In genomic region chrX:48045410-48046311, GRCh38 we compare ENCODE assay signal across 11 cellular contexts. TPM values are rescaled to one million over a fixed set of nuclear protein-coding genes. Genes with fewer than 3 reads are reported as not detected.
DNase-seq lines count a peak whose midpoint lies in the region; ATAC-seq, FAIRE-seq and TF ChIP-seq lines count a peak whose summit lies in the region.
"Had no signal": no experiment of that assay in that cellular context is flagged by ENCODE, and none has a peak within 500 bp of the region (broad histone marks: within the 10 kb centered on the region; RNA-seq: fewer than 3 reads in every experiment).

No MANE protein-coding gene starts in this region.

- H3K4me3 Mint-ChIP-seq in astrocyte (ENCODE audit: unreplicated experiment): peak overlapping the region; percentile 9

- no peaks in the 10 kb centered on the region for H3K27me3 Mint-ChIP-seq in astrocyte (ENCODE audit: low read depth, unreplicated experiment)

- H3K79me2 ChIP-seq in astrocyte (ENCODE audit: insufficient read depth, low read length): no peaks in the 10 kb centered on the region

- no peaks in the 10 kb centered on the region for H3K4me1 ChIP-seq in astrocyte (ENCODE audit: insufficient read depth, low read length)
- no peaks in the 10 kb centered on the region for H3K4me1 ChIP-seq in gastrocnemius medialis

- no peak overlapping the region for H3K27ac Mint-ChIP-seq in astrocyte (ENCODE audit: unreplicated experiment)

- TF ChIP-seq POLR2A in gastrocnemius medialis (IDR thresholded peaks at IDR 0.05): no peak

- TF ChIP-seq CTCF in astrocyte (IDR thresholded peaks at IDR 0.05; ENCODE audit: insufficient read depth, low read depth, low read length) (no peak), gastrocnemius medialis (IDR thresholded peaks at IDR 0.05 in 4 of 5, conservative IDR thresholded peaks at IDR 0.05 in 1 of 5) (no peak)

- H3K27me3 ChIP-seq in astrocyte (ENCODE audit: insufficient read depth, low read length) (no peaks in the 10 kb centered on the region), gastrocnemius medialis (no peaks in the 10 kb centered on the region)

- peak; percentile 92 for FAIRE-seq in astrocyte (lab: Jason Lieb, UNC)
- FAIRE-seq: TTC549 had no signal

- no peaks in the 10 kb centered on the region for H3K36me3 Mint-ChIP-seq in astrocyte (ENCODE audit: low read depth, unreplicated experiment)

- H3K4me3 ChIP-seq in astrocyte (ENCODE audit: insufficient read depth, low read depth, low read length) (no peak overlapping the region), gastrocnemius medialis (no peak overlapping the region)

- H3K36me3 ChIP-seq in astrocyte (ENCODE audit: insufficient read depth, low read length): no peaks in the 10 kb centered on the region
- no peaks in the 10 kb centered on the region for H3K36me3 ChIP-seq in gastrocnemius medialis

- ATAC-seq in left ventricle myocardium superior (peak; percentile 91), gastrocnemius medialis (peak in 1 of 2 donors; percentile 16), GM18868 (IDR thresholded peaks at IDR 0.05; ENCODE audit: unreplicated experiment) (no peak), GM21786 (IDR thresholded peaks at IDR 0.05; ENCODE audit: unreplicated experiment) (no peak)

- H3K9me3 ChIP-seq in astrocyte (ENCODE audit: insufficient read depth, low read depth, low read length) (no peaks in the 10 kb centered on the region), gastrocnemius medialis (no peaks in the 10 kb centered on the region)

- peak overlapping the region; percentile 27 for H3K9ac ChIP-seq in astrocyte (ENCODE audit: low read length)
- H3K9ac ChIP-seq: KMS-11 had no signal

- peak; percentile 25 for DNase-seq in GM04503 (ENCODE audit: low read depth)
- peak; percentile 83 for DNase-seq in astrocyte (ENCODE audit: low read depth)
- DNase-seq in left ventricle myocardium superior: peak; percentile 52
- DNase-seq in gastrocnemius medialis: no peak
- DNase-seq in activated gamma-delta T cell treated with Interleukin-2 at 50 U/mL for 16 hours: no peak
- DNase-seq in T-helper 9 cell: no peak
- DNase-seq: activated naive CD4-positive, alpha-beta T cell treated with anti-CD3 and anti-CD28 coated beads, Interleukin-2, amount 50 U/mL, for 16 hours had no signal

- no peaks in the 10 kb centered on the region for H4K20me1 ChIP-seq in astrocyte (ENCODE audit: insufficient read depth, low read length)

- no peaks in the 10 kb centered on the region for H3K9me3 Mint-ChIP-seq in astrocyte (ENCODE audit: unreplicated experiment)

- H3K4me2 ChIP-seq in astrocyte (ENCODE audit: low read length): peak overlapping the region; percentile 46
- H3K4me2 ChIP-seq: KMS-11 had no signal

- intact Hi-C loops in left ventricle myocardium superior (cut with micrococcal nuclease) (no loop called here), gastrocnemius medialis (cut with DNase I; ENCODE audit: low total_unique reads) (no loop called here)

- H3K27ac ChIP-seq in astrocyte (ENCODE audit: low read depth, low read length) (peak overlapping the region; percentile 58), gastrocnemius medialis (peak overlapping the region in 3 of 4 donors; percentile 23 to 55 (median 50))
- H3K27ac ChIP-seq: KMS-11 had no signal

- no peak overlapping the region for H2AFZ ChIP-seq in astrocyte (ENCODE audit: low read depth, low read length)

- H3K4me1 Mint-ChIP-seq in astrocyte (ENCODE audit: low read depth, unreplicated experiment): peaks cover 5% of the 10 kb centered on the region

- in situ Hi-C loops in gastrocnemius medialis (cut with MboI; ENCODE audit: low sequenced_read_pairs in 4 of 4): loop anchor here in 1 of 4 donors (25.0 kb wide), 1 partner anchor 183 kb away; no protein-coding TSS in a partner anchor

RNA-seq across cellular contexts. Expression of gene ZNF630, which starts 25.8 kb away (rescaled TPM):
- total RNA-seq in astrocyte: 1.3 and 1.8 TPM in 2 replicates
- total RNA-seq in left ventricle myocardium superior: 3.0 TPM
- under 1 TPM; 0.18 to 0.82 (median 0.59) TPM for total RNA-seq in gastrocnemius medialis

RNA-seq across cellular contexts. Expression of gene SPACA5, which starts 38.9 kb away (rescaled TPM):
- total RNA-seq in astrocyte (not detected in 2 replicates), left ventricle myocardium superior (not detected), gastrocnemius medialis (not detected)

RNA-seq across cellular contexts. Expression of gene ZNF182, which starts 41.9 kb away (rescaled TPM):
- total RNA-seq in astrocyte (4.4 and 4.5 TPM in 2 replicates), left ventricle myocardium superior (3.4 TPM), gastrocnemius medialis (1 to 10 TPM; 1.4 to 2.2 (median 2.0) TPM)

Comparison
In these comparisons a context has a peak if more than half of its experiments do, and no peak if none do; other contexts are left out.
1. DNase-seq: peak in GM04503 (single experiment), astrocyte (single experiment) and left ventricle myocardium superior (single experiment); none in gastrocnemius medialis (0 of 2), activated gamma-delta T cell treated with Interleukin-2 at 50 U/mL for 16 hours (single experiment) and T-helper 9 cell (single experiment).